10 cellular contexts compared by ENCODE assay signal in genomic region chr5:113020461-113021273, GRCh38. TPM values are rescaled to one million over a fixed set of nuclear protein-coding genes. Genes with fewer than 3 reads are reported as not detected.
DNase-seq lines count a peak whose midpoint lies in the region; ATAC-seq and TF ChIP-seq lines count a peak whose summit lies in the region.
"Had no signal": no experiment of that assay in that cellular context is flagged by ENCODE, and none has a peak within 500 bp of the region (broad histone marks: within the 10 kb centered on the region; RNA-seq: fewer than 3 reads in every experiment).

No MANE protein-coding gene starts in this region.

- H3K27ac ChIP-seq in cardiac muscle cell (peak overlapping the region; percentile 40), left ventricle myocardium inferior (replicated peaks) (no peak overlapping the region), RWPE1 (peak overlapping the region; percentile 75)

- H3K4me1 Mint-ChIP-seq in stimulated activated effector memory CD8-positive, alpha-beta T cell treated with anti-CD3 and anti-CD28 coated beads, Interleukin-12 subunit alpha, Interleukin-12 subunit beta, amount 100 ng/mL, for 72 hours = peaks cover 37% of the 10 kb centered on the region
- peaks cover 3% of the 10 kb centered on the region for H3K4me1 Mint-ChIP-seq in chondrocyte (ENCODE audit: low read depth)

- peak overlapping the region; percentile 56 for H3K27ac Mint-ChIP-seq in stimulated activated effector memory CD8-positive, alpha-beta T cell treated with anti-CD3 and anti-CD28 coated beads, Interleukin-12 subunit alpha, Interleukin-12 subunit beta, amount 100 ng/mL, for 72 hours
- no peak overlapping the region for H3K27ac Mint-ChIP-seq in chondrocyte (ENCODE audit: unreplicated experiment)
- H3K27ac Mint-ChIP-seq: brain had no signal

- H3K27me3 ChIP-seq in cardiac muscle cell (no peaks in the 10 kb centered on the region), left ventricle myocardium inferior (ENCODE audit: low read depth) (no peaks in the 10 kb centered on the region)

- no peaks in the 10 kb centered on the region for H3K9me3 Mint-ChIP-seq in stimulated activated effector memory CD8-positive, alpha-beta T cell treated with anti-CD3 and anti-CD28 coated beads, Interleukin-12 subunit alpha, Interleukin-12 subunit beta, amount 100 ng/mL, for 72 hours
- no peaks in the 10 kb centered on the region for H3K9me3 Mint-ChIP-seq in chondrocyte (ENCODE audit: low read depth)
- H3K9me3 Mint-ChIP-seq: brain had no signal

- DNase-seq in cardiac muscle cell (ENCODE audit: low read depth in 1 of 2, low spot score in 1 of 2) = peak in 1 of 2 donors; percentile 48
- no peak for DNase-seq in left ventricle myocardium inferior
- peak; percentile 90 for DNase-seq in RWPE1 (ENCODE audit: low spot score)
- peak; percentile 88 for DNase-seq in dermis blood vessel endothelial cell
- no peak for DNase-seq in stimulated activated effector memory CD8-positive, alpha-beta T cell treated with anti-CD3 and anti-CD28 coated beads, Interleukin-12 subunit alpha, Interleukin-12 subunit beta, amount 100 ng/mL, for 72 hours (ENCODE audit: low spot score in 2 of 2)
- DNase-seq in NCI-H2196 treated with DMSO at 0.1 percent for 48 hours (lab: John Stamatoyannopoulos, UW; ENCODE audit: unreplicated experiment) = no peak
- DNase-seq in NCI-H2107 treated with DMSO at 0.1 percent for 48 hours (lab: John Stamatoyannopoulos, UW; ENCODE audit: unreplicated experiment) = no peak
- DNase-seq in chondrocyte (ENCODE audit: low spot score) = no peak
- DNase-seq: NCI-H69 had no signal

- H3K4me3 Mint-ChIP-seq in stimulated activated effector memory CD8-positive, alpha-beta T cell treated with anti-CD3 and anti-CD28 coated beads, Interleukin-12 subunit alpha, Interleukin-12 subunit beta, amount 100 ng/mL, for 72 hours = no peak overlapping the region
- no peak overlapping the region for H3K4me3 Mint-ChIP-seq in chondrocyte (ENCODE audit: unreplicated experiment)
- H3K4me3 Mint-ChIP-seq: brain had no signal

- H3K4me1 ChIP-seq in cardiac muscle cell (ENCODE audit: low read depth) (peaks cover 17% of the 10 kb centered on the region), left ventricle myocardium inferior (peaks cover 15% of the 10 kb centered on the region)

- no peak overlapping the region for H3K4me3 ChIP-seq in cardiac muscle cell
- no peak overlapping the region for H3K4me3 ChIP-seq in left ventricle myocardium inferior

- intact Hi-C loops in left ventricle myocardium inferior (cut with micrococcal nuclease) = no loop called here

- H3K27me3 Mint-ChIP-seq in chondrocyte (ENCODE audit: low read depth) = no peaks in the 10 kb centered on the region
- H3K27me3 Mint-ChIP-seq: brain had no signal

- H3K36me3 ChIP-seq in cardiac muscle cell = peaks cover 11% of the 10 kb centered on the region
- peaks cover 30% of the 10 kb centered on the region for H3K36me3 ChIP-seq in left ventricle myocardium inferior

- CTCF ChIA-PET in RWPE1 (lab: Yijun Ruan, JAX) = interaction anchor here (0.5 to 1.1 kb wide), 4 partner anchors 24 to 309 kb away, joined by 3 to 5 read pairs (median 4); no protein-coding TSS in a partner anchor

- no peaks in the 10 kb centered on the region for H3K9me3 ChIP-seq in cardiac muscle cell (ENCODE audit: low read depth)
- H3K9me3 ChIP-seq in left ventricle myocardium inferior (replicated peaks) = no peaks in the 10 kb centered on the region

- peak; percentile 67 for ATAC-seq in stimulated activated effector memory CD8-positive, alpha-beta T cell treated with anti-CD3 and anti-CD28 coated beads, Interleukin-12 subunit alpha, Interleukin-12 subunit beta, amount 100 ng/mL, for 72 hours

- peaks cover 57% of the 10 kb centered on the region for H3K36me3 Mint-ChIP-seq in stimulated activated effector memory CD8-positive, alpha-beta T cell treated with anti-CD3 and anti-CD28 coated beads, Interleukin-12 subunit alpha, Interleukin-12 subunit beta, amount 100 ng/mL, for 72 hours
- peaks cover 10% of the 10 kb centered on the region for H3K36me3 Mint-ChIP-seq in chondrocyte (ENCODE audit: low read depth)

- POLR2A ChIA-PET in RWPE1 (lab: Yijun Ruan, JAX; ENCODE audit: low non-redundant PET) = no interaction called here

- TF ChIP-seq CTCF in cardiac muscle cell (IDR thresholded peaks at IDR 0.05; ENCODE audit: low read depth, low read length) (no peak), left ventricle myocardium inferior (IDR thresholded peaks at IDR 0.05; ENCODE audit: borderline replicate concordance) (no peak), RWPE1 (conservative IDR thresholded peaks at IDR 0.05; ENCODE audit: low read depth) (no peak), chondrocyte (IDR thresholded peaks at IDR 0.05) (no peak)

RNA-seq across cellular contexts. Expression of gene DCP2, which starts 44.1 kb away (rescaled TPM):
- total RNA-seq in cardiac muscle cell = 20.7 and 23.9 TPM in 2 replicates
- polyA plus RNA-seq in cardiac muscle cell = 17.6 and 19.9 TPM in 2 replicates
- total RNA-seq in left ventricle myocardium inferior = 19.2 TPM
- 55.7 and 67.2 TPM in 2 replicates for total RNA-seq in dermis blood vessel endothelial cell
- total RNA-seq in chondrocyte = 37.3 to 47.1 TPM (median 40.1 TPM) in 3 replicates

Comparison
In these comparisons a context has a peak if more than half of its experiments do, and no peak if none do; other contexts are left out.
1. DNase-seq: peak in RWPE1 (single experiment) and dermis blood vessel endothelial cell (single experiment); none in left ventricle myocardium inferior (single experiment), stimulated activated effector memory CD8-positive, alpha-beta T cell treated with anti-CD3 and anti-CD28 coated beads, Interleukin-12 subunit alpha, Interleukin-12 subunit beta, amount 100 ng/mL, for 72 hours (0 of 2), NCI-H2196 treated with DMSO at 0.1 percent for 48 hours (single experiment), NCI-H2107 treated with DMSO at 0.1 percent for 48 hours (single experiment) and chondrocyte (single experiment).